Comparison of ENCODE assay signal across 15 cellular contexts in the genomic region with DNA sequence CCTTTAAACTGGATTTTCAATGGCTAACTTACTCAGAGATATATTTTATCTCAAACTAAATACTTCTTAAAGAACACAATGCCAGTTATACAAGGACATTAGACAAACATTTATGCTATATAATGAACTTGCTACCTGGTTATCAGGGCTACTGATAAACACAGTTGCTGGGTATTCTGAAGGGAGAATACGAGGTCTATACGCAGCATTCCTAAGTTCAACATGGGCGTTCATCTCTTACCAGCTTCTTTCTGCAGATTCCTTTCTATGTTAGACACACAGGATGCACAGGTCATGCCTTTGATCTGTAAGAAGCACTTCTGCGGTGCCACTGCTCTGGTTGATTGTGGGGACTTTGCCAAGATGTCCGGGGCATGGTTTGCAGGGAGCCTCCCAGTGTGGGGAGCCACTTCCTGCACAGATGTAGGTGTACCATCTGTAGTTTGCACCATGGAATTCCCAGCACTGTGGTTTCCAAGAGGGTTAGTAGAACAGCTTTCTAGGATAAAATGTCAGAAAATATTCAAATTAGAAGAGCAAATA. TPM values are rescaled to one million over a fixed set of nuclear protein-coding genes. Genes with fewer than 3 reads are reported as not detected.
DNase-seq lines count a peak whose midpoint lies in the region; FAIRE-seq and TF ChIP-seq lines count a peak whose summit lies in the region.
"Had no signal": no experiment of that assay in that cellular context is flagged by ENCODE, and none has a peak within 500 bp of the region (broad histone marks: within the 10 kb centered on the region; RNA-seq: fewer than 3 reads in every experiment).

No MANE protein-coding gene starts in this region.

- H3K27ac ChIP-seq in stomach = peak overlapping the region in 4 of 5 donors; percentile 26 to 52 (median 48)
- H3K27ac ChIP-seq: RWPE1, SJCRH30 had no signal

- TF ChIP-seq EP300 in stomach (IDR thresholded peaks at IDR 0.05) = no peak

- H3K9me3 Mint-ChIP-seq in activated naive CD4-positive, alpha-beta T cell treated with anti-CD3 and anti-CD28 coated beads, Interleukin-2, amount 50 U/mL, for 24 hours = no peaks in the 10 kb centered on the region
- H3K9me3 Mint-ChIP-seq: CD4-positive, CD25-positive, alpha-beta regulatory T cell; H9 had no signal

- no peak for TF ChIP-seq CTCF in stomach (IDR thresholded peaks at IDR 0.05)

- H3K9me3 ChIP-seq in stomach = no peaks in the 10 kb centered on the region
- H3K9me3 ChIP-seq: SJCRH30 had no signal

- H3K27ac Mint-ChIP-seq in activated naive CD4-positive, alpha-beta T cell treated with anti-CD3 and anti-CD28 coated beads, Interleukin-2, amount 50 U/mL, for 24 hours = peak overlapping the region; percentile 70
- H3K27ac Mint-ChIP-seq: H9 had no signal

- FAIRE-seq in GM12892 (lab: Jason Lieb, UNC) = no peak

- WGBS in stomach, 5 donors = 22 to 50% (median 24%) methylated on average over 5 of the region's 5 CpGs

- no peak overlapping the region for H3K4me3 ChIP-seq in Jurkat, Clone E6-1 (ENCODE audit: low read length)
- H3K4me3 ChIP-seq in stomach = no peak overlapping the region
- H3K4me3 ChIP-seq: SJCRH30 had no signal

- H3K27me3 ChIP-seq in stomach = no peaks in the 10 kb centered on the region
- H3K27me3 ChIP-seq: SJCRH30 had no signal

- H3K4me3 Mint-ChIP-seq in activated naive CD4-positive, alpha-beta T cell treated with anti-CD3 and anti-CD28 coated beads, Interleukin-2, amount 50 U/mL, for 24 hours = no peak overlapping the region
- H3K4me3 Mint-ChIP-seq: H9 had no signal

- TF ChIP-seq POLR2A in stomach (IDR thresholded peaks at IDR 0.05) = no peak
- TF ChIP-seq POLR2A in GM12892 (IDR thresholded peaks at IDR 0.05; ENCODE audit: low read depth, low read length) = no peak

- peaks cover 0 to 19% (median 7%) of the 10 kb centered on the region in 4 donors for H3K36me3 ChIP-seq in stomach
- H3K36me3 ChIP-seq: SJCRH30 had no signal

- H3K27me3 Mint-ChIP-seq in activated naive CD4-positive, alpha-beta T cell treated with anti-CD3 and anti-CD28 coated beads, Interleukin-2, amount 50 U/mL, for 24 hours = no peaks in the 10 kb centered on the region

- no peak for DNase-seq in activated naive CD4-positive, alpha-beta T cell treated with Interleukin-2 at 50 U/mL for 16 hours
- DNase-seq in Jurkat, Clone E6-1 (ENCODE audit: low read depth, low spot score) = peak; percentile 77
- DNase-seq in central memory CD4-positive, alpha-beta T cell = peak; percentile 20
- DNase-seq in stomach (no peak), NCI-H1105 treated with DMSO at 0.1 percent for 48 hours (lab: John Stamatoyannopoulos, UW) (no peak), GM12892 (ENCODE audit: insufficient read length) (no peak)
- DNase-seq: ACHN, H9, Karpas-422, NCI-H2029, NCI-H526, SJCRH30 had no signal

- peaks cover 42% of the 10 kb centered on the region for H3K4me1 Mint-ChIP-seq in activated naive CD4-positive, alpha-beta T cell treated with anti-CD3 and anti-CD28 coated beads, Interleukin-2, amount 50 U/mL, for 24 hours
- H3K4me1 Mint-ChIP-seq: H9 had no signal

- H3K4me1 ChIP-seq in stomach = peaks cover 0 to 15% (median 7%) of the 10 kb centered on the region in 4 donors
- H3K4me1 ChIP-seq: SJCRH30 had no signal

- H3K36me3 Mint-ChIP-seq in activated naive CD4-positive, alpha-beta T cell treated with anti-CD3 and anti-CD28 coated beads, Interleukin-2, amount 50 U/mL, for 24 hours = no peaks in the 10 kb centered on the region

- intact Hi-C loops in stomach (cut with DNase I; ENCODE audit: low total_unique reads) = no loop called here

RNA-seq across cellular contexts. Expression of a gene that starts 40.9 kb away (rescaled TPM):
- 4.5 TPM for polyA plus RNA-seq in Jurkat, Clone E6-1 (2012; ENCODE audit: insufficient read depth, insufficient read length)
- total RNA-seq in stomach = 10 to 100 TPM in 2 of 5 donors, 1 to 10 TPM in 3; 1.2 to 21.0 (median 8.4) TPM
- 1 to 10 TPM in 1 of 3 donors, under 1 TPM in 2; 0.62 to 1.5 (median 0.98) TPM for polyA plus RNA-seq in stomach
- 0.15 TPM for polyA plus RNA-seq in GM12892 (2012; ENCODE audit: missing spikeins)

RNA-seq across cellular contexts. Expression of a gene that starts 41.9 kb away (rescaled TPM):
- 18.4 TPM for polyA plus RNA-seq in Jurkat, Clone E6-1 (2012; ENCODE audit: insufficient read depth, insufficient read length)
- total RNA-seq in stomach = 10 to 100 TPM in 3 of 5 donors, 1 to 10 TPM in 2; 2.9 to 37.4 (median 21.9) TPM
- polyA plus RNA-seq in stomach = 1 to 10 TPM; 1.4 to 2.7 (median 2.3) TPM
- polyA plus RNA-seq in GM12892 (2012; ENCODE audit: missing spikeins) = 14.7 TPM

RNA-seq across cellular contexts. Expression of a gene that starts 54.2 kb away (rescaled TPM):
- 10.5 TPM for polyA plus RNA-seq in Jurkat, Clone E6-1 (2012; ENCODE audit: insufficient read depth, insufficient read length)
- total RNA-seq in stomach = 10 to 100 TPM in 3 of 5 donors, 1 to 10 TPM in 2; 3.5 to 21.7 (median 12.5) TPM
- 1 to 10 TPM; 2.3 to 3.1 (median 2.6) TPM for polyA plus RNA-seq in stomach
- 3.9 TPM for polyA plus RNA-seq in GM12892 (2012; ENCODE audit: missing spikeins)

Comparison
In these comparisons a context has a peak if more than half of its experiments do, and no peak if none do; other contexts are left out.
1. DNase-seq: peak in Jurkat, Clone E6-1 (single experiment) and central memory CD4-positive, alpha-beta T cell (single experiment); none in activated naive CD4-positive, alpha-beta T cell treated with Interleukin-2 at 50 U/mL for 16 hours (single experiment), stomach (single experiment), NCI-H1105 treated with DMSO at 0.1 percent for 48 hours (single experiment) and GM12892 (single experiment).